ENCODE assay signal across 1 cellular context in the genomic region with DNA sequence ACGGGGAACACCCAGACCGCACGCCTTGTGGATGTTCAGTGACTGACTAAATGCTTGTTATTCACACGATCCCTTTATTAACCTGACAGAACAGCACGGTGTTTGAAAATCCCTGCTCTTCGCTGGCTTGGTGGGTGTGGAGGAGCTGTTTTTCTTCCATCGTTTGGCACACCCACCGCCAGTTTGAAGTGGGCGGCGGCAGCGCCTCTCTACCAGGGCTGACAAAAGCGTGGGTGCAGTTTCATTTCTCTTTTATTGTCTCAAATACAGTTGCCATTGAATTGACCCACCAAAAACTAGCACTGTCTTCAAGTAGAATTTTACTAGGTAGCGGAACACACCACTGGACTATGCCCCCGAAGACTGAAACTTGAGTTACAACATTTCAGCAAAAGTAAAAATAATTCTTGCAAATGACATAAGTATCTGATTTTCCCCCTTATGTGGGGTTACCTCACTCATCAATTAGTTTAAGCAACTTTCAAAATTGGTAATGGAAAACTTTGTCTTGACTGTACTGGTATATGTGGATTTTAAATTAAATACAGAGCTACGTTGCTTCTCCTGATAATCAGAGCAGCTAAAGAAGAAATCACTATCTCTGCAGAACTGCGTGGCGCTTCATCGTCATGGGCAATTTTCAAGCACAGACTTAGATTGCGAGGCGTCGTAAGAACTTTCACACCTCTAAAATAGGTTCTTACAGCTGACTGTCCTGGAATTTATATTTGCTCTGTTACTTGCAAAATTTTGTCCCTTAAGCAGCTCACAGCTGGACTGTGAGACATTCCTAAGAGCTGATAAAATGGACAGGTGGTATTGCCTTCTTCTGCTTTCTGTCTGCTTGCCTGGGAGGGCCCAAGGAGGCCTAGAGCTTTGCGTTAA.
TF ChIP-seq lines count a peak whose summit lies in the region.

No MANE protein-coding gene starts in this region.

TF ChIP-seq in GM12878, 131 proteins besides CTCF, POLR2A, EP300 and RAD21 (continued from another document and continues in another):
- TF ChIP-seq, protein P1, sequence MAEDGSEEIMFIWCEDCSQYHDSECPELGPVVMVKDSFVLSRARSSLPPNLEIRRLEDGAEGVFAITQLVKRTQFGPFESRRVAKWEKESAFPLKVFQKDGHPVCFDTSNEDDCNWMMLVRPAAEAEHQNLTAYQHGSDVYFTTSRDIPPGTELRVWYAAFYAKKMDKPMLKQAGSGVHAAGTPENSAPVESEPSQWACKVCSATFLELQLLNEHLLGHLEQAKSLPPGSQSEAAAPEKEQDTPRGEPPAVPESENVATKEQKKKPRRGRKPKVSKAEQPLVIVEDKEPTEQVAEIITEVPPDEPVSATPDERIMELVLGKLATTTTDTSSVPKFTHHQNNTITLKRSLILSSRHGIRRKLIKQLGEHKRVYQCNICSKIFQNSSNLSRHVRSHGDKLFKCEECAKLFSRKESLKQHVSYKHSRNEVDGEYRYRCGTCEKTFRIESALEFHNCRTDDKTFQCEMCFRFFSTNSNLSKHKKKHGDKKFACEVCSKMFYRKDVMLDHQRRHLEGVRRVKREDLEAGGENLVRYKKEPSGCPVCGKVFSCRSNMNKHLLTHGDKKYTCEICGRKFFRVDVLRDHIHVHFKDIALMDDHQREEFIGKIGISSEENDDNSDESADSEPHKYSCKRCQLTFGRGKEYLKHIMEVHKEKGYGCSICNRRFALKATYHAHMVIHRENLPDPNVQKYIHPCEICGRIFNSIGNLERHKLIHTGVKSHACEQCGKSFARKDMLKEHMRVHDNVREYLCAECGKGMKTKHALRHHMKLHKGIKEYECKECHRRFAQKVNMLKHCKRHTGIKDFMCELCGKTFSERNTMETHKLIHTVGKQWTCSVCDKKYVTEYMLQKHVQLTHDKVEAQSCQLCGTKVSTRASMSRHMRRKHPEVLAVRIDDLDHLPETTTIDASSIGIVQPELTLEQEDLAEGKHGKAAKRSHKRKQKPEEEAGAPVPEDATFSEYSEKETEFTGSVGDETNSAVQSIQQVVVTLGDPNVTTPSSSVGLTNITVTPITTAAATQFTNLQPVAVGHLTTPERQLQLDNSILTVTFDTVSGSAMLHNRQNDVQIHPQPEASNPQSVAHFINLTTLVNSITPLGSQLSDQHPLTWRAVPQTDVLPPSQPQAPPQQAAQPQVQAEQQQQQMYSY (CRISPR knock-in tag; IDR thresholded peaks at IDR 0.05): no peak
- TF ChIP-seq GATAD2B (conservative IDR thresholded peaks at IDR 0.05; ENCODE audit: low read depth) (0 out of 2 replicates have a peak, but pooled peaks have one; percentile 59), POU2F2 (IDR thresholded peaks at IDR 0.05; ENCODE audit: borderline replicate concordance, low read depth, low read length) (no peak), ZNF217 (IDR thresholded peaks at IDR 0.05) (peak; percentile 73), EGR1 (IDR thresholded peaks at IDR 0.05; ENCODE audit: borderline replicate concordance in 1 of 2, low read depth in 2 of 2, low read length in 2 of 2) (peak in 1 of 2 experiments; percentile 54; a peak in 2 of 3 replicates), MTA3 (IDR thresholded peaks at IDR 0.05; ENCODE audit: borderline replicate concordance, low read length) (no peak), HDGF (IDR thresholded peaks at IDR 0.05) (no peak), BMI1 (IDR thresholded peaks at IDR 0.05; ENCODE audit: borderline replicate concordance) (peak; percentile 64; the same call in 1 of the 2 replicates), DPF2 (IDR thresholded peaks at IDR 0.05) (peak; percentile 93), BCL11A (IDR thresholded peaks at IDR 0.05; ENCODE audit: low read depth, low read length) (0 out of 2 replicates have a peak, but pooled peaks have one; percentile 5), MXI1 (IDR thresholded peaks at IDR 0.05; ENCODE audit: low read depth, low read length) (no peak), TAF1 (IDR thresholded peaks at IDR 0.05; ENCODE audit: borderline replicate concordance, low read depth, low read length) (no peak), IKZF2 (IDR thresholded peaks at IDR 0.05) (peak; percentile 29 to 41; a peak in 2 of 4 replicates), NBN (IDR thresholded peaks at IDR 0.05) (peak; percentile 42; the same call in 1 of the 2 replicates), NR2F1 (conservative IDR thresholded peaks at IDR 0.05) (peak; percentile 27; the same call in 1 of the 2 replicates), SRF (IDR thresholded peaks at IDR 0.05; ENCODE audit: low read depth in 2 of 2, low read length in 2 of 2) (no peak), FOXM1 (IDR thresholded peaks at IDR 0.05; ENCODE audit: low read depth, low read length) (no peak), SIN3A (IDR thresholded peaks at IDR 0.05; ENCODE audit: low read depth, low read length) (no peak), MTA2 (IDR thresholded peaks at IDR 0.05; ENCODE audit: low read depth) (peak; percentile 84), IKZF1 (conservative IDR thresholded peaks at IDR 0.05) (peak; percentile 72), HCFC1 (IDR thresholded peaks at IDR 0.05; ENCODE audit: low read length) (no peak), GABPA (IDR thresholded peaks at IDR 0.05; ENCODE audit: low read depth) (no peak), SPI1 (IDR thresholded peaks at IDR 0.05; ENCODE audit: borderline replicate concordance, insufficient read depth, low read depth, low read length) (peak; percentile 84), CHD4 (IDR thresholded peaks at IDR 0.05) (no peak), YY1 (IDR thresholded peaks at IDR 0.05; ENCODE audit: low read depth, low read length) (no peak), SMAD5 (IDR thresholded peaks at IDR 0.05; ENCODE audit: low read depth) (no peak), SMARCA5 (IDR thresholded peaks at IDR 0.05) (no peak), MEF2B (IDR thresholded peaks at IDR 0.05; ENCODE audit: partially characterized antibody, poor library complexity, severe bottlenecking) (peak; percentile 43)
- TF ChIP-seq, protein P2, sequence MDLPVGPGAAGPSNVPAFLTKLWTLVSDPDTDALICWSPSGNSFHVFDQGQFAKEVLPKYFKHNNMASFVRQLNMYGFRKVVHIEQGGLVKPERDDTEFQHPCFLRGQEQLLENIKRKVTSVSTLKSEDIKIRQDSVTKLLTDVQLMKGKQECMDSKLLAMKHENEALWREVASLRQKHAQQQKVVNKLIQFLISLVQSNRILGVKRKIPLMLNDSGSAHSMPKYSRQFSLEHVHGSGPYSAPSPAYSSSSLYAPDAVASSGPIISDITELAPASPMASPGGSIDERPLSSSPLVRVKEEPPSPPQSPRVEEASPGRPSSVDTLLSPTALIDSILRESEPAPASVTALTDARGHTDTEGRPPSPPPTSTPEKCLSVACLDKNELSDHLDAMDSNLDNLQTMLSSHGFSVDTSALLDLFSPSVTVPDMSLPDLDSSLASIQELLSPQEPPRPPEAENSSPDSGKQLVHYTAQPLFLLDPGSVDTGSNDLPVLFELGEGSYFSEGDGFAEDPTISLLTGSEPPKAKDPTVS (IDR thresholded peaks at IDR 0.05; ENCODE audit: low read depth, low read length): no peak
- TF ChIP-seq, protein P3, sequence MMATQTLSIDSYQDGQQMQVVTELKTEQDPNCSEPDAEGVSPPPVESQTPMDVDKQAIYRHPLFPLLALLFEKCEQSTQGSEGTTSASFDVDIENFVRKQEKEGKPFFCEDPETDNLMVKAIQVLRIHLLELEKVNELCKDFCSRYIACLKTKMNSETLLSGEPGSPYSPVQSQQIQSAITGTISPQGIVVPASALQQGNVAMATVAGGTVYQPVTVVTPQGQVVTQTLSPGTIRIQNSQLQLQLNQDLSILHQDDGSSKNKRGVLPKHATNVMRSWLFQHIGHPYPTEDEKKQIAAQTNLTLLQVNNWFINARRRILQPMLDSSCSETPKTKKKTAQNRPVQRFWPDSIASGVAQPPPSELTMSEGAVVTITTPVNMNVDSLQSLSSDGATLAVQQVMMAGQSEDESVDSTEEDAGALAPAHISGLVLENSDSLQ (IDR thresholded peaks at IDR 0.05): no peak
- TF ChIP-seq, protein P4, sequence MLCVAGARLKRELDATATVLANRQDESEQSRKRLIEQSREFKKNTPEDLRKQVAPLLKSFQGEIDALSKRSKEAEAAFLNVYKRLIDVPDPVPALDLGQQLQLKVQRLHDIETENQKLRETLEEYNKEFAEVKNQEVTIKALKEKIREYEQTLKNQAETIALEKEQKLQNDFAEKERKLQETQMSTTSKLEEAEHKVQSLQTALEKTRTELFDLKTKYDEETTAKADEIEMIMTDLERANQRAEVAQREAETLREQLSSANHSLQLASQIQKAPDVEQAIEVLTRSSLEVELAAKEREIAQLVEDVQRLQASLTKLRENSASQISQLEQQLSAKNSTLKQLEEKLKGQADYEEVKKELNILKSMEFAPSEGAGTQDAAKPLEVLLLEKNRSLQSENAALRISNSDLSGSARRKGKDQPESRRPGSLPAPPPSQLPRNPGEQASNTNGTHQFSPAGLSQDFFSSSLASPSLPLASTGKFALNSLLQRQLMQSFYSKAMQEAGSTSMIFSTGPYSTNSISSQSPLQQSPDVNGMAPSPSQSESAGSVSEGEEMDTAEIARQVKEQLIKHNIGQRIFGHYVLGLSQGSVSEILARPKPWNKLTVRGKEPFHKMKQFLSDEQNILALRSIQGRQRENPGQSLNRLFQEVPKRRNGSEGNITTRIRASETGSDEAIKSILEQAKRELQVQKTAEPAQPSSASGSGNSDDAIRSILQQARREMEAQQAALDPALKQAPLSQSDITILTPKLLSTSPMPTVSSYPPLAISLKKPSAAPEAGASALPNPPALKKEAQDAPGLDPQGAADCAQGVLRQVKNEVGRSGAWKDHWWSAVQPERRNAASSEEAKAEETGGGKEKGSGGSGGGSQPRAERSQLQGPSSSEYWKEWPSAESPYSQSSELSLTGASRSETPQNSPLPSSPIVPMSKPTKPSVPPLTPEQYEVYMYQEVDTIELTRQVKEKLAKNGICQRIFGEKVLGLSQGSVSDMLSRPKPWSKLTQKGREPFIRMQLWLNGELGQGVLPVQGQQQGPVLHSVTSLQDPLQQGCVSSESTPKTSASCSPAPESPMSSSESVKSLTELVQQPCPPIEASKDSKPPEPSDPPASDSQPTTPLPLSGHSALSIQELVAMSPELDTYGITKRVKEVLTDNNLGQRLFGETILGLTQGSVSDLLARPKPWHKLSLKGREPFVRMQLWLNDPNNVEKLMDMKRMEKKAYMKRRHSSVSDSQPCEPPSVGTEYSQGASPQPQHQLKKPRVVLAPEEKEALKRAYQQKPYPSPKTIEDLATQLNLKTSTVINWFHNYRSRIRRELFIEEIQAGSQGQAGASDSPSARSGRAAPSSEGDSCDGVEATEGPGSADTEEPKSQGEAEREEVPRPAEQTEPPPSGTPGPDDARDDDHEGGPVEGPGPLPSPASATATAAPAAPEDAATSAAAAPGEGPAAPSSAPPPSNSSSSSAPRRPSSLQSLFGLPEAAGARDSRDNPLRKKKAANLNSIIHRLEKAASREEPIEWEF (IDR thresholded peaks at IDR 0.05; ENCODE audit: insufficient replicate concordance, low read depth, low read length): no peak
- TF ChIP-seq, protein P5, sequence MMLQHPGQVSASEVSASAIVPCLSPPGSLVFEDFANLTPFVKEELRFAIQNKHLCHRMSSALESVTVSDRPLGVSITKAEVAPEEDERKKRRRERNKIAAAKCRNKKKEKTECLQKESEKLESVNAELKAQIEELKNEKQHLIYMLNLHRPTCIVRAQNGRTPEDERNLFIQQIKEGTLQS (IDR thresholded peaks at IDR 0.05; ENCODE audit: borderline replicate concordance, extremely low read depth, low read depth, low read length): no peak
- TF ChIP-seq, protein P6, sequence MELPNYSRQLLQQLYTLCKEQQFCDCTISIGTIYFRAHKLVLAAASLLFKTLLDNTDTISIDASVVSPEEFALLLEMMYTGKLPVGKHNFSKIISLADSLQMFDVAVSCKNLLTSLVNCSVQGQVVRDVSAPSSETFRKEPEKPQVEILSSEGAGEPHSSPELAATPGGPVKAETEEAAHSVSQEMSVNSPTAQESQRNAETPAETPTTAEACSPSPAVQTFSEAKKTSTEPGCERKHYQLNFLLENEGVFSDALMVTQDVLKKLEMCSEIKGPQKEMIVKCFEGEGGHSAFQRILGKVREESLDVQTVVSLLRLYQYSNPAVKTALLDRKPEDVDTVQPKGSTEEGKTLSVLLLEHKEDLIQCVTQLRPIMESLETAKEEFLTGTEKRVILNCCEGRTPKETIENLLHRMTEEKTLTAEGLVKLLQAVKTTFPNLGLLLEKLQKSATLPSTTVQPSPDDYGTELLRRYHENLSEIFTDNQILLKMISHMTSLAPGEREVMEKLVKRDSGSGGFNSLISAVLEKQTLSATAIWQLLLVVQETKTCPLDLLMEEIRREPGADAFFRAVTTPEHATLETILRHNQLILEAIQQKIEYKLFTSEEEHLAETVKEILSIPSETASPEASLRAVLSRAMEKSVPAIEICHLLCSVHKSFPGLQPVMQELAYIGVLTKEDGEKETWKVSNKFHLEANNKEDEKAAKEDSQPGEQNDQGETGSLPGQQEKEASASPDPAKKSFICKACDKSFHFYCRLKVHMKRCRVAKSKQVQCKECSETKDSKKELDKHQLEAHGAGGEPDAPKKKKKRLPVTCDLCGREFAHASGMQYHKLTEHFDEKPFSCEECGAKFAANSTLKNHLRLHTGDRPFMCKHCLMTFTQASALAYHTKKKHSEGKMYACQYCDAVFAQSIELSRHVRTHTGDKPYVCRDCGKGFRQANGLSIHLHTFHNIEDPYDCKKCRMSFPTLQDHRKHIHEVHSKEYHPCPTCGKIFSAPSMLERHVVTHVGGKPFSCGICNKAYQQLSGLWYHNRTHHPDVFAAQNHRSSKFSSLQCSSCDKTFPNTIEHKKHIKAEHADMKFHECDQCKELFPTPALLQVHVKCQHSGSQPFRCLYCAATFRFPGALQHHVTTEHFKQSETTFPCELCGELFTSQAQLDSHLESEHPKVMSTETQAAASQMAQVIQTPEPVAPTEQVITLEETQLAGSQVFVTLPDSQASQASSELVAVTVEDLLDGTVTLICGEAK (IDR thresholded peaks at IDR 0.05; ENCODE audit: borderline replicate concordance): no peak
- TF ChIP-seq, protein P7, sequence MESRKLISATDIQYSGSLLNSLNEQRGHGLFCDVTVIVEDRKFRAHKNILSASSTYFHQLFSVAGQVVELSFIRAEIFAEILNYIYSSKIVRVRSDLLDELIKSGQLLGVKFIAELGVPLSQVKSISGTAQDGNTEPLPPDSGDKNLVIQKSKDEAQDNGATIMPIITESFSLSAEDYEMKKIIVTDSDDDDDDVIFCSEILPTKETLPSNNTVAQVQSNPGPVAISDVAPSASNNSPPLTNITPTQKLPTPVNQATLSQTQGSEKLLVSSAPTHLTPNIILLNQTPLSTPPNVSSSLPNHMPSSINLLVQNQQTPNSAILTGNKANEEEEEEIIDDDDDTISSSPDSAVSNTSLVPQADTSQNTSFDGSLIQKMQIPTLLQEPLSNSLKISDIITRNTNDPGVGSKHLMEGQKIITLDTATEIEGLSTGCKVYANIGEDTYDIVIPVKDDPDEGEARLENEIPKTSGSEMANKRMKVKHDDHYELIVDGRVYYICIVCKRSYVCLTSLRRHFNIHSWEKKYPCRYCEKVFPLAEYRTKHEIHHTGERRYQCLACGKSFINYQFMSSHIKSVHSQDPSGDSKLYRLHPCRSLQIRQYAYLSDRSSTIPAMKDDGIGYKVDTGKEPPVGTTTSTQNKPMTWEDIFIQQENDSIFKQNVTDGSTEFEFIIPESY (IDR thresholded peaks at IDR 0.05): no peak
- TF ChIP-seq, protein P8, sequence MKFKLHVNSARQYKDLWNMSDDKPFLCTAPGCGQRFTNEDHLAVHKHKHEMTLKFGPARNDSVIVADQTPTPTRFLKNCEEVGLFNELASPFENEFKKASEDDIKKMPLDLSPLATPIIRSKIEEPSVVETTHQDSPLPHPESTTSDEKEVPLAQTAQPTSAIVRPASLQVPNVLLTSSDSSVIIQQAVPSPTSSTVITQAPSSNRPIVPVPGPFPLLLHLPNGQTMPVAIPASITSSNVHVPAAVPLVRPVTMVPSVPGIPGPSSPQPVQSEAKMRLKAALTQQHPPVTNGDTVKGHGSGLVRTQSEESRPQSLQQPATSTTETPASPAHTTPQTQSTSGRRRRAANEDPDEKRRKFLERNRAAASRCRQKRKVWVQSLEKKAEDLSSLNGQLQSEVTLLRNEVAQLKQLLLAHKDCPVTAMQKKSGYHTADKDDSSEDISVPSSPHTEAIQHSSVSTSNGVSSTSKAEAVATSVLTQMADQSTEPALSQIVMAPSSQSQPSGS (IDR thresholded peaks at IDR 0.05; ENCODE audit: low read length): no peak
